ENCODE assay signal across 1 cellular context in the genomic region with DNA sequence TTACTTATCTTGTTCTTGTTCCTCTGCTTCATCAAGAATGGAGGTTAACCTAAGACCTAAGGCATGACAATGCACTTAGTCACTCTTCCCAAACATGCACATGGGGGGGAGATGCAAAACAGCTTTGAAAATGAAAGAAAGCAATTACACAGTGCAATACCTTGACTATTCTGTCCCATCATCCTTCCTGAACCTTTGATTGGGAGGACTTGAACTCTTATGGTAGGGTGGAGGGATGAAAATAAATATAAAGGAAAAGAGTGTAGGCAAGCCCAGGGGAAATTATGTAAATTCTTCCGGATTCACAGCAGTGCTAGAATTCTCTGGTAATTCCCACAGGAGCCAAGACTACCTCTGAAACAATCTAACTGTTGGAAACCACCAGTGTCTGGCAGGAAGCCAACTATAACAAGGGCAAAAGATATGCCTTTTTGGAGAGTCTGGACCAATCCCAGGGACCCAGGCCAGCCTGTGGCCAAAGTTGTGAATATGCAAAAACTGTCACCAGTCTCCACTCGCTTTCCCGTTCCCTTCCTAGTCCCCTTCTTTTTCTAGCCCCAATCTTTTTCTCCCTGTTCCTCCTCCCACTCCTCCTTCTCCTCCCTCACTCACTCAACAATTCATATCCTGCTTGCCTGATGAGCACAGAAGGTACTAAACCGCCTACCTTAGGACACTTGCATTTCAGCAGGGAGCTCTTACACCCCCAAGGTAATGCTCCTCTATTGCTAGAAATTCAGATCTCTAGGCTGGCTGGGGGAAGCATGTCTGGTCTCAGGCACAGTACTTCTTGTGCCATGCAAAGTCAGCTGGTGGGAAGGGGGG.
TF ChIP-seq lines count a peak whose summit lies in the region.

No MANE protein-coding gene starts in this region.

TF ChIP-seq in SK-N-SH, 30 proteins besides CTCF, POLR2A, EP300 and RAD21 (continued from another document):
- TF ChIP-seq, protein P1, sequence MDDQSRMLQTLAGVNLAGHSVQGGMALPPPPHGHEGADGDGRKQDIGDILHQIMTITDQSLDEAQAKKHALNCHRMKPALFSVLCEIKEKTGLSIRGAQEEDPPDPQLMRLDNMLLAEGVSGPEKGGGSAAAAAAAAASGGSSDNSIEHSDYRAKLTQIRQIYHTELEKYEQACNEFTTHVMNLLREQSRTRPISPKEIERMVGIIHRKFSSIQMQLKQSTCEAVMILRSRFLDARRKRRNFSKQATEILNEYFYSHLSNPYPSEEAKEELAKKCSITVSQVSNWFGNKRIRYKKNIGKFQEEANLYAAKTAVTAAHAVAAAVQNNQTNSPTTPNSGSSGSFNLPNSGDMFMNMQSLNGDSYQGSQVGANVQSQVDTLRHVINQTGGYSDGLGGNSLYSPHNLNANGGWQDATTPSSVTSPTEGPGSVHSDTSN (IDR thresholded peaks at IDR 0.05), result no peak
- TF ChIP-seq TEAD4 (IDR thresholded peaks at IDR 0.05; ENCODE audit: borderline replicate concordance, insufficient read depth) (no peak), SIN3A (IDR thresholded peaks at IDR 0.05; ENCODE audit: borderline replicate concordance, low read depth, low read length) (no peak), NRF1 (IDR thresholded peaks at IDR 0.05; ENCODE audit: low read depth, low read length) (no peak), POLR2AphosphoS5 (IDR thresholded peaks at IDR 0.05; ENCODE audit: low read depth, low read length) (no peak), MXI1 (IDR thresholded peaks at IDR 0.05; ENCODE audit: low read depth, low read length) (no peak)
- TF ChIP-seq, protein P2, sequence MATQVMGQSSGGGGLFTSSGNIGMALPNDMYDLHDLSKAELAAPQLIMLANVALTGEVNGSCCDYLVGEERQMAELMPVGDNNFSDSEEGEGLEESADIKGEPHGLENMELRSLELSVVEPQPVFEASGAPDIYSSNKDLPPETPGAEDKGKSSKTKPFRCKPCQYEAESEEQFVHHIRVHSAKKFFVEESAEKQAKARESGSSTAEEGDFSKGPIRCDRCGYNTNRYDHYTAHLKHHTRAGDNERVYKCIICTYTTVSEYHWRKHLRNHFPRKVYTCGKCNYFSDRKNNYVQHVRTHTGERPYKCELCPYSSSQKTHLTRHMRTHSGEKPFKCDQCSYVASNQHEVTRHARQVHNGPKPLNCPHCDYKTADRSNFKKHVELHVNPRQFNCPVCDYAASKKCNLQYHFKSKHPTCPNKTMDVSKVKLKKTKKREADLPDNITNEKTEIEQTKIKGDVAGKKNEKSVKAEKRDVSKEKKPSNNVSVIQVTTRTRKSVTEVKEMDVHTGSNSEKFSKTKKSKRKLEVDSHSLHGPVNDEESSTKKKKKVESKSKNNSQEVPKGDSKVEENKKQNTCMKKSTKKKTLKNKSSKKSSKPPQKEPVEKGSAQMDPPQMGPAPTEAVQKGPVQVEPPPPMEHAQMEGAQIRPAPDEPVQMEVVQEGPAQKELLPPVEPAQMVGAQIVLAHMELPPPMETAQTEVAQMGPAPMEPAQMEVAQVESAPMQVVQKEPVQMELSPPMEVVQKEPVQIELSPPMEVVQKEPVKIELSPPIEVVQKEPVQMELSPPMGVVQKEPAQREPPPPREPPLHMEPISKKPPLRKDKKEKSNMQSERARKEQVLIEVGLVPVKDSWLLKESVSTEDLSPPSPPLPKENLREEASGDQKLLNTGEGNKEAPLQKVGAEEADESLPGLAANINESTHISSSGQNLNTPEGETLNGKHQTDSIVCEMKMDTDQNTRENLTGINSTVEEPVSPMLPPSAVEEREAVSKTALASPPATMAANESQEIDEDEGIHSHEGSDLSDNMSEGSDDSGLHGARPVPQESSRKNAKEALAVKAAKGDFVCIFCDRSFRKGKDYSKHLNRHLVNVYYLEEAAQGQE (IDR thresholded peaks at IDR 0.05; ENCODE audit: low read depth, low read length), result no peak
- TF ChIP-seq, protein P3, sequence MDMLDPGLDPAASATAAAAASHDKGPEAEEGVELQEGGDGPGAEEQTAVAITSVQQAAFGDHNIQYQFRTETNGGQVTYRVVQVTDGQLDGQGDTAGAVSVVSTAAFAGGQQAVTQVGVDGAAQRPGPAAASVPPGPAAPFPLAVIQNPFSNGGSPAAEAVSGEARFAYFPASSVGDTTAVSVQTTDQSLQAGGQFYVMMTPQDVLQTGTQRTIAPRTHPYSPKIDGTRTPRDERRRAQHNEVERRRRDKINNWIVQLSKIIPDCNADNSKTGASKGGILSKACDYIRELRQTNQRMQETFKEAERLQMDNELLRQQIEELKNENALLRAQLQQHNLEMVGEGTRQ (IDR thresholded peaks at IDR 0.05; ENCODE audit: borderline replicate concordance, low read depth, low read length), result no peak
